In the genomic region with DNA sequence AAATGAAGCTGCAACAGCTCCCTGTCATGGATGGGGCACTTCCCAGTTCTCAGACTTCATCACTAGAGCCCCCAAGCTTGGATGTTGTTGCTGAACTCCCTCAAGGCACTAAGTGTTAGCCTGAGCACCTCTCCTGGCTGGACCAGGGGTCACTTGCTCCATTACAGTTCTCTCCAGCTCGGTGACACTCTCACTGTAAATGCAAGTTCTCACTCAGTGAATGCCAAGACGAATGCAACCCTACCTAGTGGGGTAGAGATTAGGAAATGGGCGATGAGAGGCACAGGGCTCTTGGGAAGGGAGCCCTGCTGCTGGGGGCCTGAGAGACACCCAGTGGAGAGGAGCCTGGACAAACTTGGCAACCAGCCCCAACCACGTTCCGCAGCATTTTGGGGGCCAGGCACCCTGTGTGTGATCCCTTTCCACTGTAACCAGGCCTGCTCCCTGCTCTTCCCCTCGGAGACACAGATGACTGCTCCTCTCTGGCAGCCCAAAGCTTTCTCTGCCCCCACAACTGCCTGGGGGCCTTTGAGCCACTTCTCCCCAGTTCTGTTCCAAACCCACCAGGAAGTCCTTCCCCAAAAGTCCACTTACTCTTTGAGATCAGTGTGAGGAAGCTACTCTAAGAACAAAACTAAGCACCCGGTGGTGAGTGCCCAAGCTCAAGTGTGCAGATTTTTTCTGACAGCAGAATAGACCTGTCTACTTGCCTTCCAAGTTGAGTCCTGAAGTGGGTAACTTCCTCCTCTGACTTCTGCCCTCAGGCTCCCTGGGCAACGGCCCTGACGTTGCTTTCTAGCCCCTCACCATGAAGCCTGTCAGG, we compare ENCODE assay signal across 12 cellular contexts. TPM values are rescaled to one million over a fixed set of nuclear protein-coding genes. Genes with fewer than 3 reads are reported as not detected.
DNase-seq lines count a peak whose midpoint lies in the region; ATAC-seq and TF ChIP-seq lines count a peak whose summit lies in the region.
"Had no signal": no experiment of that assay in that cellular context is flagged by ENCODE, and none has a peak within 500 bp of the region (broad histone marks: within the 10 kb centered on the region; RNA-seq: fewer than 3 reads in every experiment).

No MANE protein-coding gene starts in this region.

- H3K4me3 ChIP-seq in GM23338: no peak overlapping the region
- no peak overlapping the region for H3K4me3 ChIP-seq in right atrium auricular region
- no peak overlapping the region for H3K4me3 ChIP-seq in CD4-positive, alpha-beta memory T cell (ENCODE audit: low read length in 2 of 2)
- H3K4me3 ChIP-seq: adrenal gland, esophagus squamous epithelium had no signal

- TF ChIP-seq CTCF in GM23338 (conservative IDR thresholded peaks at IDR 0.05; ENCODE audit: low read depth in 2 of 2) (no peak), right atrium auricular region (IDR thresholded peaks at IDR 0.05) (no peak)

- POLR2A ChIA-PET in CD4-positive, alpha-beta memory T cell (lab: Charles Lee; ENCODE audit: partially characterized antibody): interaction anchor here (1.0 to 1.5 kb wide), 2 partner anchors 9 to 12 kb away, joined by 3 read pairs; no protein-coding TSS in a partner anchor

- H2AFZ ChIP-seq in GM23338: no peak overlapping the region

- no peak for DNase-seq in GM23338 (ENCODE audit: low spot score)
- peak; percentile 46 for DNase-seq in OCI-M1 (lab: John Stamatoyannopoulos, UW)
- DNase-seq in right atrium auricular region (ENCODE audit: low spot score): no peak
- no peak for DNase-seq in stimulated activated naive CD8-positive, alpha-beta T cell treated with anti-CD3 and anti-CD28 coated beads, Interleukin-15, amount 100 ng/mL, for 72 hours
- DNase-seq in CD4-positive, alpha-beta memory T cell: no peak
- no peak for DNase-seq in activated CD4-positive, alpha-beta T cell treated with anti-CD3 and anti-CD28 coated beads for 48 hours
- DNase-seq in T-helper 9 cell: no peak
- DNase-seq: esophagus squamous epithelium; stimulated activated CD4-positive, alpha-beta T cell treated with anti-CD3 and anti-CD28 coated beads, Interleukin-2, amount 100 ng/mL, for 24 hours had no signal

- no peaks in the 10 kb centered on the region for H3K9me3 ChIP-seq in right atrium auricular region
- H3K9me3 ChIP-seq in CD4-positive, alpha-beta memory T cell (ENCODE audit: control insufficient read depth in 1 of 2, low read length in 2 of 2): no peaks in the 10 kb centered on the region
- H3K9me3 ChIP-seq: adrenal gland, esophagus squamous epithelium had no signal

- no peaks in the 10 kb centered on the region for H3K27me3 ChIP-seq in GM23338 (ENCODE audit: insufficient read depth)
- no peaks in the 10 kb centered on the region for H3K27me3 ChIP-seq in right atrium auricular region
- no peaks in the 10 kb centered on the region for H3K27me3 ChIP-seq in CD4-positive, alpha-beta memory T cell (ENCODE audit: insufficient read depth, low read length)
- H3K27me3 ChIP-seq: adrenal gland, esophagus squamous epithelium had no signal

- H3K9me3 Mint-ChIP-seq in GM23338: no peaks in the 10 kb centered on the region
- no peaks in the 10 kb centered on the region for H3K9me3 Mint-ChIP-seq in stimulated activated naive CD8-positive, alpha-beta T cell treated with anti-CD3 and anti-CD28 coated beads, Interleukin-15, amount 100 ng/mL, for 72 hours
- no peaks in the 10 kb centered on the region for H3K9me3 Mint-ChIP-seq in CD4-positive, alpha-beta memory T cell

- H4K20me1 ChIP-seq in GM23338 (replicated peaks; ENCODE audit: insufficient read depth): no peaks in the 10 kb centered on the region

- H3K4me2 ChIP-seq in GM23338: no peak overlapping the region

- no peak overlapping the region for H3K4me3 Mint-ChIP-seq in GM23338
- H3K4me3 Mint-ChIP-seq in stimulated activated naive CD8-positive, alpha-beta T cell treated with anti-CD3 and anti-CD28 coated beads, Interleukin-15, amount 100 ng/mL, for 72 hours: no peak overlapping the region
- H3K4me3 Mint-ChIP-seq in CD4-positive, alpha-beta memory T cell: no peak overlapping the region

- peaks cover 4% of the 10 kb centered on the region; the same call in 1 of the 2 replicates for H3K9me2 ChIP-seq in GM23338 (ENCODE audit: insufficient read depth)

- no peaks in the 10 kb centered on the region for H3K79me2 ChIP-seq in GM23338 (replicated peaks; ENCODE audit: insufficient read depth)

- H3F3A ChIP-seq in GM23338 (replicated peaks; ENCODE audit: low read depth): 0 out of 2 replicates have a peak, but pooled peaks cover 8% of the 10 kb centered on the region

- H3K27ac ChIP-seq in GM23338 (ENCODE audit: low read depth): no peak overlapping the region
- peak overlapping the region; percentile 72 to 85 for H3K27ac ChIP-seq in right atrium auricular region
- H3K27ac ChIP-seq in CD4-positive, alpha-beta memory T cell (ENCODE audit: low read depth, low read length): no peak overlapping the region

- intact Hi-C loops in CD4-positive, alpha-beta memory T cell (cut with micrococcal nuclease): no loop called here

- peaks cover 26% of the 10 kb centered on the region for H3K4me1 ChIP-seq in GM23338 (ENCODE audit: insufficient read depth)
- H3K4me1 ChIP-seq in right atrium auricular region: peaks cover 0 to 73% of the 10 kb centered on the region in 2 donors
- peaks cover 24% of the 10 kb centered on the region for H3K4me1 ChIP-seq in CD4-positive, alpha-beta memory T cell (ENCODE audit: insufficient read depth, low read length)

- CTCF ChIA-PET in CD4-positive, alpha-beta memory T cell (lab: Charles Lee; ENCODE audit: partially characterized antibody): interaction anchor here (0.8 to 17.5 kb wide), 3 partner anchors 22 to 163 kb away, joined by 3 to 463 read pairs (median 5); no protein-coding TSS in a partner anchor

- 0 out of 2 replicates have a peak, but pooled peaks cover 5% of the 10 kb centered on the region for H3K36me3 ChIP-seq in GM23338 (ENCODE audit: insufficient read depth)
- peaks cover 12% of the 10 kb centered on the region for H3K36me3 ChIP-seq in right atrium auricular region
- H3K36me3 ChIP-seq in CD4-positive, alpha-beta memory T cell (ENCODE audit: insufficient read depth, low read length): no peaks in the 10 kb centered on the region

- 0 out of 2 replicates have a peak overlapping the region, but pooled peaks have one; percentile 19 for H3K27ac Mint-ChIP-seq in GM23338
- peak overlapping the region; percentile 41 to 84 for H3K27ac Mint-ChIP-seq in stimulated activated naive CD8-positive, alpha-beta T cell treated with anti-CD3 and anti-CD28 coated beads, Interleukin-15, amount 100 ng/mL, for 72 hours
- peak overlapping the region in 3 of 7 donors; percentile 31 to 61 (median 54) for H3K27ac Mint-ChIP-seq in CD4-positive, alpha-beta memory T cell

- H3K36me3 Mint-ChIP-seq in GM23338 (ENCODE audit: low read depth): peaks cover 13% of the 10 kb centered on the region
- no peaks in the 10 kb centered on the region for H3K36me3 Mint-ChIP-seq in CD4-positive, alpha-beta memory T cell

- peaks cover 12% of the 10 kb centered on the region for H3K27me3 Mint-ChIP-seq in GM23338 (ENCODE audit: insufficient read depth, low read depth, poor library complexity)
- no peaks in the 10 kb centered on the region for H3K27me3 Mint-ChIP-seq in stimulated activated naive CD8-positive, alpha-beta T cell treated with anti-CD3 and anti-CD28 coated beads, Interleukin-15, amount 100 ng/mL, for 72 hours
- no peaks in the 10 kb centered on the region for H3K27me3 Mint-ChIP-seq in CD4-positive, alpha-beta memory T cell

- ATAC-seq in GM23338 (no peak), HG03354 (IDR thresholded peaks at IDR 0.05; ENCODE audit: poor library complexity, severe bottlenecking, unreplicated experiment) (no peak)
- ATAC-seq in stimulated activated naive CD8-positive, alpha-beta T cell treated with anti-CD3 and anti-CD28 coated beads, Interleukin-15, amount 100 ng/mL, for 72 hours: no peak
- ATAC-seq: activated CD4-positive, CD25-positive, alpha-beta regulatory T cell treated with anti-CD3 and anti-CD28 coated beads, Interleukin-2, amount 50 U/mL, for 24 hours had no signal

- H3K4me1 Mint-ChIP-seq in GM23338: peaks cover 34% of the 10 kb centered on the region
- H3K4me1 Mint-ChIP-seq in stimulated activated naive CD8-positive, alpha-beta T cell treated with anti-CD3 and anti-CD28 coated beads, Interleukin-15, amount 100 ng/mL, for 72 hours: peaks cover 53% of the 10 kb centered on the region
- peaks cover 17 to 50% (median 25%) of the 10 kb centered on the region in 4 donors for H3K4me1 Mint-ChIP-seq in CD4-positive, alpha-beta memory T cell

RNA-seq across cellular contexts. Expression of a gene that starts 8.0 kb away (rescaled TPM):
- total RNA-seq in GM23338 (2014; rRNA removed; shearing (Covaris generic)): 0.56 TPM in 1 of 2 replicates, not detected in the other
- 0.16 TPM in 1 of 2 replicates, not detected in the other for polyA plus RNA-seq in GM23338 (2016; fragmentation: Nextera tagmentation; extraction: Ambion mirVana)
- 1 to 10 TPM; 3.7 to 7.7 TPM for total RNA-seq in right atrium auricular region
- 100 to 1,000 TPM; 175 to 176 TPM for total RNA-seq in CD4-positive, alpha-beta memory T cell
- polyA plus RNA-seq in CD4-positive, alpha-beta memory T cell: 100 to 1,000 TPM; 485 to 781 TPM

RNA-seq across cellular contexts. Expression of a gene that starts 43.8 kb away (rescaled TPM):
- 0.07 and 0.35 TPM in 2 replicates for total RNA-seq in GM23338 (2014; rRNA removed; shearing (Covaris generic))
- 0.06 TPM in 1 of 2 replicates, not detected in the other for polyA plus RNA-seq in GM23338 (2016; fragmentation: Nextera tagmentation; extraction: Ambion mirVana)
- total RNA-seq in right atrium auricular region: 1 to 10 TPM; 1.8 to 5.5 TPM
- total RNA-seq in CD4-positive, alpha-beta memory T cell: under 1 TPM; 0.30 to 0.58 TPM
- under 1 TPM in 1 of 2 donors, not detected in 1; 0.42 TPM for polyA plus RNA-seq in CD4-positive, alpha-beta memory T cell

Comparison
In these comparisons a context has a peak if more than half of its experiments do, and no peak if none do; other contexts are left out.
1. H3K27ac ChIP-seq: peak in right atrium auricular region (2 of 2); none in GM23338 (single experiment) and CD4-positive, alpha-beta memory T cell (single experiment).
2. RNA of a gene that starts 8.0 kb away (total RNA-seq): 175 to 176 TPM in CD4-positive, alpha-beta memory T cell; 3.7 to 7.7 TPM in right atrium auricular region and 0.56 TPM in GM23338; every median in the first group is over 10 times any median in the second.